ENCODE assay signal across 10 cellular contexts in the genomic region with DNA sequence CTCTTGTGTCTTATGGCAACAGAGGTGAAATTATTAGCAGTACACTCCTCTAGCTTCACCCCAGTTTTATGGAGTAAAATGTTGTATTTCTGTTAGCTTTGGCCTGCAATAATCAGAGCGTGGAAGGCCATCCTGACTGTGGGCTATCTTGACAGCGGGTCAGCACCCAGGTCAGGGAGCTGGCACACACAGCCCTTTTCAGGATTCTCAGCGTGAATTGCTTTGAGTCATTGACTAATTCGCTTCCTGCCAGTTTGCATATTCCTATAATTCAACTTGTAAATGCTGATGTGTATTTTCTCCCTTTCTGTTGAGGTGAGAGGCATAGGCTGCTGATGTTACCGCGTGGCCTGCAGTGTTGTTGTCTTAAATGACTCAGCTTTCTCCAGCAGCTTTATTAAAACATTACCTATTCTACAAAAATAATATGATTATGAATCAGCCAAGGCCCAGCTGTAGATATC.
A peak's percentile ranks its signal among the peaks of the same experiment; 100 is the strongest.
DNase-seq lines count a peak whose midpoint lies in the region; ATAC-seq, FAIRE-seq and TF ChIP-seq lines count a peak whose summit lies in the region.
"Had no signal": no experiment of that assay in that cellular context is flagged by ENCODE, and none has a peak within 500 bp of the region (broad histone marks: within the 10 kb centered on the region; RNA-seq: fewer than 3 reads in every experiment).

No MANE protein-coding gene starts in this region.

- H3K4me1 ChIP-seq in endothelial cell of umbilical vein (ENCODE audit: control insufficient read depth, extremely low read depth, insufficient read depth, low read length) = peaks cover 38% of the 10 kb centered on the region

- peak overlapping the region; percentile 74 for H3K4me2 ChIP-seq in endothelial cell of umbilical vein (ENCODE audit: insufficient read depth, low read length)

- H3K4me1 Mint-ChIP-seq in activated CD8-positive, alpha-beta T cell treated with anti-CD3 and anti-CD28 coated beads for 36 hours (ENCODE audit: low read depth) = peaks cover 47% of the 10 kb centered on the region

- dilution Hi-C loops in endothelial cell of umbilical vein (cut with MboI; ENCODE audit: extremely low pct_ligation_motif_present, low sequenced_read_pairs) = no loop called here

- intact Hi-C loops in endothelial cell of umbilical vein (cut with micrococcal nuclease) = loop anchor here (1.0 to 10.0 kb wide), 7 partner anchors 9 to 409 kb away; no protein-coding TSS in a partner anchor
- intact Hi-C loops in activated CD8-positive, alpha-beta T cell treated with anti-CD3 and anti-CD28 coated beads for 36 hours (cut with micrococcal nuclease) = no loop called here

- H3K4me3 ChIP-seq in endothelial cell of umbilical vein (replicated peaks in 1 of 3; ENCODE audit: insufficient read depth in 1 of 3, low read depth in 1 of 3, low read length in 3 of 3) = no peak overlapping the region

- CTCF ChIA-PET in endothelial cell of umbilical vein (lab: Charles Lee) = interaction anchor here (0.9 to 5.1 kb wide), 13 partner anchors 8 to 91 kb away, joined by 3 to 23 read pairs (median 4); no protein-coding TSS in a partner anchor
- CTCF ChIA-PET in activated CD8-positive, alpha-beta T cell treated with anti-CD3 and anti-CD28 coated beads for 36 hours (lab: Charles Lee) = interaction anchor here (1.6 kb wide), 1 partner anchor 11 kb away, joined by 4 read pairs; no protein-coding TSS in a partner anchor

- H3K27ac ChIP-seq in endothelial cell of umbilical vein (ENCODE audit: insufficient read depth, low read depth, low read length) = peak overlapping the region; percentile 93

- peaks cover 18 to 25% of the 10 kb centered on the region in 2 experiments for H3K36me3 ChIP-seq in endothelial cell of umbilical vein (ENCODE audit: control insufficient read depth in 2 of 2, extremely low read depth in 1 of 2, insufficient read depth in 2 of 2, low read length in 2 of 2)

- H3K9me1 ChIP-seq in endothelial cell of umbilical vein (replicated peaks; ENCODE audit: control insufficient read depth, extremely low read depth, insufficient read depth, low read length) = no peaks in the 10 kb centered on the region

- no peaks in the 10 kb centered on the region for H3K27me3 ChIP-seq in endothelial cell of umbilical vein (ENCODE audit: control insufficient read depth in 2 of 2, insufficient read depth in 2 of 2, low read length in 2 of 2)

- no peak overlapping the region for H3K27ac Mint-ChIP-seq in activated CD8-positive, alpha-beta T cell treated with anti-CD3 and anti-CD28 coated beads for 36 hours

- no peaks in the 10 kb centered on the region for H3K9me3 Mint-ChIP-seq in activated CD8-positive, alpha-beta T cell treated with anti-CD3 and anti-CD28 coated beads for 36 hours

- POLR2A ChIA-PET in endothelial cell of umbilical vein (lab: Charles Lee) = interaction anchor here (0.9 to 1.5 kb wide), 3 partner anchors 41 to 55 kb away, joined by 4 to 5 read pairs (median 4); no protein-coding TSS in a partner anchor
- POLR2A ChIA-PET in activated CD8-positive, alpha-beta T cell treated with anti-CD3 and anti-CD28 coated beads for 36 hours (lab: Charles Lee) = interaction anchor here (0.9 kb wide), 1 partner anchor 54 kb away, joined by 3 read pairs; no protein-coding TSS in a partner anchor

- H4K20me1 ChIP-seq in endothelial cell of umbilical vein (replicated peaks; ENCODE audit: control insufficient read depth, extremely low read depth, insufficient read depth, low read length) = no peaks in the 10 kb centered on the region

- no peak for TF ChIP-seq POLR2A in endothelial cell of umbilical vein (IDR thresholded peaks at IDR 0.05; ENCODE audit: low read depth, low read length)

- H3K9ac ChIP-seq in endothelial cell of umbilical vein (replicated peaks; ENCODE audit: extremely low read depth, insufficient read depth, low read length) = peak overlapping the region; percentile 57

- no peak overlapping the region for H3K4me3 Mint-ChIP-seq in activated CD8-positive, alpha-beta T cell treated with anti-CD3 and anti-CD28 coated beads for 36 hours

- H3K27me3 Mint-ChIP-seq in activated CD8-positive, alpha-beta T cell treated with anti-CD3 and anti-CD28 coated beads for 36 hours = no peaks in the 10 kb centered on the region

- H3K9me3 ChIP-seq in endothelial cell of umbilical vein (replicated peaks; ENCODE audit: control insufficient read depth, insufficient read depth, low read length) = no peaks in the 10 kb centered on the region

- FAIRE-seq in endothelial cell of umbilical vein (lab: Jason Lieb, UNC) = peak; percentile 92

- no peak for TF ChIP-seq CTCF in endothelial cell of umbilical vein (IDR thresholded peaks at IDR 0.05; ENCODE audit: extremely low read depth in 1 of 2, insufficient read depth in 1 of 2, low read depth in 1 of 2, low read length in 2 of 2)
- no peak for TF ChIP-seq CTCF in activated CD8-positive, alpha-beta T cell treated with anti-CD3 and anti-CD28 coated beads for 36 hours (IDR thresholded peaks at IDR 0.05)

- peaks cover 59% of the 10 kb centered on the region for H3K79me2 ChIP-seq in endothelial cell of umbilical vein (ENCODE audit: control insufficient read depth, insufficient read depth, low read length)

- peak; percentile 71 for ATAC-seq in GM18909 (IDR thresholded peaks at IDR 0.05; ENCODE audit: poor library complexity, unreplicated experiment)
- no peak for ATAC-seq in activated CD8-positive, alpha-beta T cell treated with anti-CD3 and anti-CD28 coated beads for 36 hours
- ATAC-seq in GM19035 (IDR thresholded peaks at IDR 0.05; ENCODE audit: unreplicated experiment) = no peak

- peaks cover 40% of the 10 kb centered on the region for H3K36me3 Mint-ChIP-seq in activated CD8-positive, alpha-beta T cell treated with anti-CD3 and anti-CD28 coated beads for 36 hours (ENCODE audit: low read depth)

- BruUV-seq in endothelial cell of umbilical vein (replicated peaks; lab: Mats Ljungman, UMichigan) = no TSS peak

- no peak overlapping the region for H2AFZ ChIP-seq in endothelial cell of umbilical vein (ENCODE audit: low read depth, low read length)

- DNase-seq in NCI-H526 (lab: John Stamatoyannopoulos, UW) (peak; percentile 15 to 41), endothelial cell of umbilical vein (ENCODE audit: low read depth, low spot score) (peak; percentile 94), pulmonary artery endothelial cell (ENCODE audit: low read depth, low spot score) (peak; percentile 69), DMS153 (lab: John Stamatoyannopoulos, UW) (no peak), SIG-M5 treated with dmso at 0.1 percent for 504 hours (lab: John Stamatoyannopoulos, UW; ENCODE audit: unreplicated experiment) (no peak)
- DNase-seq in activated CD8-positive, alpha-beta T cell treated with anti-CD3 and anti-CD28 coated beads for 36 hours = no peak
- DNase-seq: activated gamma-delta T cell, RPMI8226 had no signal

TF ChIP-seq in endothelial cell of umbilical vein, 7 proteins besides CTCF, POLR2A, EP300 and RAD21:
- TF ChIP-seq GATA2 (IDR thresholded peaks at IDR 0.05; ENCODE audit: insufficient read depth, insufficient read length, low read depth, low read length) = peak; percentile 80
- peak; percentile 50 for TF ChIP-seq POLR2AphosphoS5 (IDR thresholded peaks at IDR 0.05; ENCODE audit: insufficient read depth, low read depth, low read length)
- no peak for TF ChIP-seq EZH2 (IDR thresholded peaks at IDR 0.05; ENCODE audit: borderline replicate concordance, low read depth, low read length, severe bottlenecking)
- TF ChIP-seq, protein P1, sequence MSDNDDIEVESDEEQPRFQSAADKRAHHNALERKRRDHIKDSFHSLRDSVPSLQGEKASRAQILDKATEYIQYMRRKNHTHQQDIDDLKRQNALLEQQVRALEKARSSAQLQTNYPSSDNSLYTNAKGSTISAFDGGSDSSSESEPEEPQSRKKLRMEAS (IDR thresholded peaks at IDR 0.05; ENCODE audit: insufficient read depth, insufficient read length) = peak; percentile 17
- no peak for TF ChIP-seq MYC (IDR thresholded peaks at IDR 0.05; ENCODE audit: low read depth, low read length)
- peak; percentile 90 for TF ChIP-seq FOS (IDR thresholded peaks at IDR 0.05; ENCODE audit: borderline replicate concordance, insufficient read depth, low read length)
- TF ChIP-seq JUN (IDR thresholded peaks at IDR 0.05; ENCODE audit: borderline replicate concordance, insufficient read depth, insufficient read length, low read depth) = peak; percentile 55

Comparison
In these comparisons a context has a peak if more than half of its experiments do, and no peak if none do; other contexts are left out.
1. DNase-seq: peak in NCI-H526 (2 of 2), endothelial cell of umbilical vein (single experiment) and pulmonary artery endothelial cell (single experiment); none in activated CD8-positive, alpha-beta T cell treated with anti-CD3 and anti-CD28 coated beads for 36 hours (single experiment), DMS153 (single experiment) and SIG-M5 treated with dmso at 0.1 percent for 504 hours (single experiment).